In the genomic region with DNA sequence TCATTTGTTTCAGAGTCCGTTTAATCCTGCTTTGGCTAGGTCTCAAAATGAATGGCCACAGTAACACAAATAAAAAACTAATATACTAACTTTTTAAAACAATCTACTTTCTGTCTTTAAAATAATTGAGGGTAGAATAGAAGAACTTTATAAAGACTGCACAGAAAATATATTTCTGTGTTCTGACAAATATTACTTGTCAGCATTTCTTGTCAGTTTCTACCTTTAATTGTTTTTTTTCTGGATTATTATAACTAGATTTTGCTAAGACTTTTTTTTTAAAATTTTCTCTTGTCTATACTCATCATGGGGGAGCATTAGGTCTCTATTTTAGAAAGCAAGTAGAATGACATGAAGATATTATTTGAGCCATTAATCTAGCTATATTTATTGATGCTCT, we compare ENCODE assay signal across 15 cellular contexts.
"Had no signal": no experiment of that assay in that cellular context is flagged by ENCODE, and none has a peak within 500 bp of the region (broad histone marks: within the 10 kb centered on the region; RNA-seq: fewer than 3 reads in every experiment).

No MANE protein-coding gene starts in this region.

- H3K4me3 ChIP-seq: heart left ventricle, right atrium auricular region, smooth muscle cell had no signal

- H3K27ac Mint-ChIP-seq: dendritic cell treated with granulocyte-macrophage colony-stimulating factor and Interleukin-4, amounts not matched to agents 40 ng/mL and 50 ng/mL, for 4 days had no signal

- H3K4me1 Mint-ChIP-seq: neural crest cell had no signal

- FAIRE-seq: colon, endothelial cell of umbilical vein had no signal

- H3K9me3 ChIP-seq: heart left ventricle, right atrium auricular region had no signal

- H3K4me2 ChIP-seq: smooth muscle cell had no signal

- H3K4me1 ChIP-seq: right atrium auricular region had no signal

- H3K27me3 ChIP-seq: heart left ventricle, right atrium auricular region had no signal

- DNase-seq: erythroblast; foreskin melanocyte; heart left ventricle; hypothalamus; kidney glomerular epithelial cell; natural killer cell; stimulated activated CD4-positive, alpha-beta T cell treated with anti-CD3 and anti-CD28 coated beads, Interleukin-2, amount 100 ng/mL, for 48 hours; stimulated activated naive CD4-positive, alpha-beta T cell treated with Interleukin-2 at 50 U/mL for 16 hours; trophoblast cell had no signal

- H3K27me3 Mint-ChIP-seq: dendritic cell treated with granulocyte-macrophage colony-stimulating factor and Interleukin-4, amounts not matched to agents 40 ng/mL and 50 ng/mL, for 4 days had no signal

- H3K9me3 Mint-ChIP-seq: dendritic cell treated with granulocyte-macrophage colony-stimulating factor and Interleukin-4, amounts not matched to agents 40 ng/mL and 50 ng/mL, for 4 days; natural killer cell; neural crest cell had no signal

- ATAC-seq: heart left ventricle, natural killer cell had no signal

- H3K27ac ChIP-seq: heart left ventricle, right atrium auricular region had no signal

- H3K4me3 Mint-ChIP-seq: dendritic cell treated with granulocyte-macrophage colony-stimulating factor and Interleukin-4, amounts not matched to agents 40 ng/mL and 50 ng/mL, for 4 days; natural killer cell; neural crest cell had no signal
